Comparison of ENCODE assay signal across 3 cellular contexts in genomic region chr3:50936389-50936788, GRCh38.
TF ChIP-seq lines count a peak whose summit lies in the region.

No MANE protein-coding gene starts in this region.

TF ChIP-seq in HepG2, 621 proteins besides CTCF, POLR2A, EP300 and RAD21:
- TF ChIP-seq MAFK (conservative IDR thresholded peaks at IDR 0.05 in 1 of 2, IDR thresholded peaks at IDR 0.05 in 1 of 2; ENCODE audit: low read length in 2 of 2) (peak; percentile 92 to 97), ZNF251 (CRISPR knock-in tag; IDR thresholded peaks at IDR 0.05) (no peak), MAFF (IDR thresholded peaks at IDR 0.05; ENCODE audit: low read depth, low read length) (peak; percentile 95), ARID4A (CRISPR knock-in tag; IDR thresholded peaks at IDR 0.05; ENCODE audit: borderline replicate concordance) (no peak), TBP (CRISPR knock-in tag; IDR thresholded peaks at IDR 0.05) (no peak)

TF ChIP-seq in IMR-90, 13 proteins besides CTCF, POLR2A, EP300 and RAD21:
- TF ChIP-seq BHLHE40 (IDR thresholded peaks at IDR 0.05; ENCODE audit: low read depth, low read length) (no peak), MAFK (IDR thresholded peaks at IDR 0.05; ENCODE audit: low read depth, low read length) (peak; percentile 95)

TF ChIP-seq in H1, 55 proteins besides CTCF, POLR2A, EP300 and RAD21:
- TF ChIP-seq MAFK (IDR thresholded peaks at IDR 0.05; ENCODE audit: low read depth, low read length) = peak; percentile 78
- no peak for TF ChIP-seq KDM1A (IDR thresholded peaks at IDR 0.05; ENCODE audit: borderline replicate concordance, low read length)
